In the genomic region with DNA sequence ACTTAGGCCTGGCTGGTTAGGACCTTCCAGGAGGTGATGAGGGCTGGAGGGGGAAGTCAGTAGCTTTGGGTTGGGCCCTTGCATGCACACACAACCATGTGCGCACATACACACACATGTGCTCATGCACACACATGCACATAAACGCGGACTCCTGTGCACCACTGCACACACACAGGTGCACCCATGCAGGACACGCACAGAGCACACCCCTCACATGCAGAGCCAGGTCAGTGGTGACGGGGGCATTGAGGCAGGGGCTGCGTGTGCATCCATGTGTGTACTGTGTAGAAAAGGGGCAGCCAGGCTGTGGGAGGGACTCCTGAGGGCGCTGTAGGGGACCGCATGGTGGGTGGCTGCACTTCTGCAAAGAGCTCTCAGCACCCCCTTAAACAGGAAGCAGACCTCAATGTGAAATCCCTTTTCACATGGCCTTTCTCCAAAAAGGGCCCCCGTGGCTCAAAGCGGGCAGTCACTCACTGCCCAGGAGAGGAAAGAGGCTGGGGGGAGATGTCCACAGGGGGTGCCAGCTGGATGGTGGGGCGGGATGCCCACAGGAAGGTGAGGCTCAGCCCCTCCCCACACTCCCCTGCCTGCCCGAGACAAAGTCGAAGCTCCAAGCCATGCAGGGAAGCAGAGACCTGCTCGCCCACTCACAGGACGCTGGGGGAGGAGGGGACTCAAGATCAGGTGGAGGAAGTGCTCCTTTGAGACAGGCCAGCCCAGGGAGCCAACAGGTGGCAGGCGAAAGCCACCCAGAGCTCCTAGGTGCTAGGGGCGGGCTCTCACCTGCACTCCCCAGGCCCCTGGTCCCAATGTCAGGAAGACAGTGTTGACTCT, we compare ENCODE assay signal across 8 cellular contexts.
DNase-seq lines count a peak whose midpoint lies in the region; ATAC-seq and TF ChIP-seq lines count a peak whose summit lies in the region.

No MANE protein-coding gene starts in this region.

- peaks cover 15% of the 10 kb centered on the region for H3K4me1 Mint-ChIP-seq in chondrocyte (ENCODE audit: low read depth)

- peaks cover 85% of the 10 kb centered on the region for H3K4me1 ChIP-seq in BLaER1

- peaks cover 10% of the 10 kb centered on the region for H3K36me3 Mint-ChIP-seq in chondrocyte (ENCODE audit: low read depth)

- H3K27ac ChIP-seq in BLaER1 (peak overlapping the region; percentile 70), KOPT-K1 (ENCODE audit: low read depth, low read length, poor library complexity, severe bottlenecking) (peak overlapping the region; percentile 29), substantia nigra (ENCODE audit: low read depth, low read length, poor library complexity, severe bottlenecking) (peak overlapping the region; percentile 54)

- H4K20me1 ChIP-seq in BLaER1, result peaks cover 39% of the 10 kb centered on the region

- no peaks in the 10 kb centered on the region for H3K27me3 ChIP-seq in BLaER1

- peaks cover 60% of the 10 kb centered on the region for H3K36me3 ChIP-seq in BLaER1
- peaks cover 53% of the 10 kb centered on the region for H3K36me3 ChIP-seq in KOPT-K1 (ENCODE audit: insufficient read depth, low read length)

- ATAC-seq in GM19324 (IDR thresholded peaks at IDR 0.05; ENCODE audit: low FRiP score, unreplicated experiment) (peak; percentile 15), HG03280 (IDR thresholded peaks at IDR 0.05; ENCODE audit: unreplicated experiment) (no peak)

- H3K4me3 ChIP-seq in BLaER1, result no peak overlapping the region; the same call in 1 of the 2 replicates

- no peak for TF ChIP-seq CTCF in chondrocyte (IDR thresholded peaks at IDR 0.05)

- H3K9me3 Mint-ChIP-seq in chondrocyte (ENCODE audit: low read depth), result no peaks in the 10 kb centered on the region

- peak; percentile 73 for DNase-seq in chondrocyte (ENCODE audit: low spot score)
- DNase-seq in substantia nigra (lab: John Stamatoyannopoulos, UW), result peak in 2 of 49 donors; percentile 42 to 73
- DNase-seq in hepatic stellate cell (ENCODE audit: low spot score), result no peak
- no peak for DNase-seq in iPS-NIHi7 (ENCODE audit: extremely low spot score)

- no peak overlapping the region for H3K27ac Mint-ChIP-seq in chondrocyte (ENCODE audit: unreplicated experiment)

- H3K27me3 Mint-ChIP-seq in chondrocyte (ENCODE audit: low read depth), result no peaks in the 10 kb centered on the region

- no peak overlapping the region for H3K4me3 Mint-ChIP-seq in chondrocyte (ENCODE audit: unreplicated experiment)

- peak overlapping the region; percentile 81 for H3K4me2 ChIP-seq in BLaER1

- no peaks in the 10 kb centered on the region for H3K9me3 ChIP-seq in BLaER1
- H3K9me3 ChIP-seq in KOPT-K1 (ENCODE audit: insufficient read depth, low read length, poor library complexity, severe bottlenecking), result no peaks in the 10 kb centered on the region

- H3K9ac ChIP-seq in BLaER1, result peak overlapping the region; percentile 39
